Comparison of ENCODE assay signal across 1 cellular context in the genomic region with DNA sequence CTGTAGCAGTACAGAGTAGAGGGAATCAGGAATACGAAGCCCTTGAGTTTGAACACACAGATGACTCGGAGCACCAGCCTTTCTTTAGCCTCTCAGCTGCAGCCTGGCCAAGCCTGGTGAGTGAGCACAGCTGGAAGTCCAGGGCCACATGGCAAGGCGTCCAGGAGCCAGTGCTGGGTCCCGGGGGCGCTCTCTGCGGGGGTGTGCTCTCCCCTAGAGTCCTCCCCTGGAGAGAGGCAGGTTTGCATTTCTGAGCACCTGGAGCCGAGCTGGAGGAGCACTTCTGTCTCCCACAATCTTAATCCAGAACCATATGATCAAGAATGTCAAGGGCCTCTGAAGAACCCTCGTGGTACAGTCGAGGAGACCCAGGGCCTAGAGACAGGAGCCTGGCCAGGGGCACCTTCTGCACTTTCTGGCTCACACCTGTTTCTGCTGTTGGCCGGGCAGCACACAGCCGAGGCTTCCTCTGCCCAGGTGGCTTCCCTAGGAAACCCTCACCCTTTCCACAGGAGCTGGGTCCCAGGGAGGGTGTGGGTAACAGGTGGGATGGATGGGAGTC.
TF ChIP-seq lines count a peak whose summit lies in the region.

No MANE protein-coding gene starts in this region.

TF ChIP-seq in IMR-90, 13 proteins besides CTCF, POLR2A, EP300 and RAD21 (continued from another document):
- no peak for TF ChIP-seq USF2 (IDR thresholded peaks at IDR 0.05; ENCODE audit: low read depth, low read length)
- no peak for TF ChIP-seq RCOR1 (IDR thresholded peaks at IDR 0.05; ENCODE audit: insufficient replicate concordance, low read length)
- no peak for TF ChIP-seq CHD1 (IDR thresholded peaks at IDR 0.05; ENCODE audit: low read depth, low read length)
- TF ChIP-seq NFE2L2 (IDR thresholded peaks at IDR 0.05; ENCODE audit: low read depth, low read length): no peak
- no peak for TF ChIP-seq MAFK (IDR thresholded peaks at IDR 0.05; ENCODE audit: low read depth, low read length)
- TF ChIP-seq BHLHE40 (IDR thresholded peaks at IDR 0.05; ENCODE audit: low read depth, low read length): no peak
